10 cellular contexts compared by ENCODE assay signal in genomic region chr6:19838442-19839236, GRCh38. TPM values are rescaled to one million over a fixed set of nuclear protein-coding genes. Genes with fewer than 3 reads are reported as not detected.
DNase-seq lines count a peak whose midpoint lies in the region; ATAC-seq and TF ChIP-seq lines count a peak whose summit lies in the region.
"Had no signal": no experiment of that assay in that cellular context is flagged by ENCODE, and none has a peak within 500 bp of the region (broad histone marks: within the 10 kb centered on the region; RNA-seq: fewer than 3 reads in every experiment).

No MANE protein-coding gene starts in this region.

- CTCF ChIA-PET in PC-9 (lab: Charles Lee): interaction anchor here (0.6 kb wide), 1 partner anchor 26 kb away, joined by 3 read pairs; no protein-coding TSS in a partner anchor

- TF ChIP-seq CTCF in 22Rv1 (IDR thresholded peaks at IDR 0.05) (no peak), PC-9 (conservative IDR thresholded peaks at IDR 0.05) (no peak), fibroblast of the aortic adventitia (IDR thresholded peaks at IDR 0.05; ENCODE audit: insufficient read depth, low read length) (no peak), omental fat pad (IDR thresholded peaks at IDR 0.05) (no peak)

- ATAC-seq in GM19438 (IDR thresholded peaks at IDR 0.05; ENCODE audit: low read depth, unreplicated experiment) (peak; percentile 56), omental fat pad (ENCODE audit: low FRiP score) (peak; percentile 3), HG03097 (IDR thresholded peaks at IDR 0.05; ENCODE audit: low FRiP score, unreplicated experiment) (no peak), HG02973 (IDR thresholded peaks at IDR 0.05; ENCODE audit: unreplicated experiment) (no peak)
- ATAC-seq: GM12878 had no signal

- peak; percentile 38 to 61 for DNase-seq in PC-9
- no peak for DNase-seq in fibroblast of the aortic adventitia (ENCODE audit: low read depth)
- DNase-seq in omental fat pad (ENCODE audit: low spot score): no peak
- no peak for DNase-seq in dedifferentiated amniotic fluid mesenchymal stem cell (ENCODE audit: extremely low spot score)
- DNase-seq: activated T-cell treated with anti-CD3 and anti-CD28 coated beads, Interleukin-2, amount 50 U/mL, for 4 hours had no signal

- POLR2A ChIA-PET in PC-9 (lab: Charles Lee; ENCODE audit: unreplicated experiment): interaction anchor here (0.7 to 1.3 kb wide), 2 partner anchors 35 to 361 kb away, joined by 3 to 5 read pairs; no protein-coding TSS in a partner anchor

- no peaks in the 10 kb centered on the region for H3K9me3 ChIP-seq in PC-9 (ENCODE audit: insufficient read depth, low read depth)

- H3K79me2 ChIP-seq in PC-9 (ENCODE audit: low read depth): no peaks in the 10 kb centered on the region

- H3K4me1 ChIP-seq in PC-9 (replicated peaks; ENCODE audit: insufficient read depth): peaks cover 13% of the 10 kb centered on the region

- H3K4me2 ChIP-seq in PC-9: peak overlapping the region; percentile 89

- peak overlapping the region; percentile 90 for H3K27ac ChIP-seq in 22Rv1
- H3K27ac ChIP-seq in PC-9: no peak overlapping the region

- no peaks in the 10 kb centered on the region for H4K20me1 ChIP-seq in PC-9 (ENCODE audit: insufficient read depth)

- peaks cover 17% of the 10 kb centered on the region for H3K27me3 ChIP-seq in PC-9 (ENCODE audit: insufficient read depth, low read depth)

- H3K36me3 ChIP-seq in PC-9 (ENCODE audit: low read depth): no peaks in the 10 kb centered on the region

- BruUV-seq in PC-9 (replicated peaks; lab: Mats Ljungman, UMichigan): TSS peak; percentile 44

- no peaks in the 10 kb centered on the region; the same call in 1 of the 2 replicates for H3K9me2 ChIP-seq in PC-9 (ENCODE audit: insufficient read depth)

- intact Hi-C loops in PC-9 (cut with micrococcal nuclease; ENCODE audit: unreplicated experiment): loop anchor here (1.0 to 10.0 kb wide), 3 partner anchors 34 to 574 kb away; no protein-coding TSS in a partner anchor

- peak overlapping the region; percentile 89 for H2AFZ ChIP-seq in PC-9

- peaks cover 5% of the 10 kb centered on the region; the same call in 1 of the 2 replicates for H3F3A ChIP-seq in PC-9 (ENCODE audit: insufficient read depth, low read depth)

- H3K4me3 ChIP-seq in PC-9 (peak overlapping the region; percentile 66), fibroblast of the aortic adventitia (ENCODE audit: low read depth, low read length) (peak overlapping the region; percentile 81)
- H3K4me3 ChIP-seq: GM12878 had no signal

RNA-seq across cellular contexts. Expression of gene ID4, which starts 1.5 kb away (rescaled TPM):
- total RNA-seq in PC-9 (2021) (4.4 and 5.9 TPM in 2 replicates), fibroblast of the aortic adventitia (ENCODE audit: low replicate concordance) (11.4 and 18.0 TPM in 2 replicates), omental fat pad (100 to 1,000 TPM in 2 of 4 donors, 10 to 100 TPM in 1, 1 to 10 TPM in 1; 8.5 to 184 (median 82.1) TPM)
- total RNA-seq: GM12878 had no signal

Comparison
In these comparisons a context has a peak if more than half of its experiments do, and no peak if none do; other contexts are left out.
1. ATAC-seq: peak in GM19438 (single experiment) and omental fat pad (single experiment); none in HG03097 (single experiment) and HG02973 (single experiment).
2. DNase-seq: peak in PC-9 (2 of 2); none in fibroblast of the aortic adventitia (single experiment), omental fat pad (single experiment) and dedifferentiated amniotic fluid mesenchymal stem cell (single experiment).